ENCODE assay signal across 8 cellular contexts in the genomic region with DNA sequence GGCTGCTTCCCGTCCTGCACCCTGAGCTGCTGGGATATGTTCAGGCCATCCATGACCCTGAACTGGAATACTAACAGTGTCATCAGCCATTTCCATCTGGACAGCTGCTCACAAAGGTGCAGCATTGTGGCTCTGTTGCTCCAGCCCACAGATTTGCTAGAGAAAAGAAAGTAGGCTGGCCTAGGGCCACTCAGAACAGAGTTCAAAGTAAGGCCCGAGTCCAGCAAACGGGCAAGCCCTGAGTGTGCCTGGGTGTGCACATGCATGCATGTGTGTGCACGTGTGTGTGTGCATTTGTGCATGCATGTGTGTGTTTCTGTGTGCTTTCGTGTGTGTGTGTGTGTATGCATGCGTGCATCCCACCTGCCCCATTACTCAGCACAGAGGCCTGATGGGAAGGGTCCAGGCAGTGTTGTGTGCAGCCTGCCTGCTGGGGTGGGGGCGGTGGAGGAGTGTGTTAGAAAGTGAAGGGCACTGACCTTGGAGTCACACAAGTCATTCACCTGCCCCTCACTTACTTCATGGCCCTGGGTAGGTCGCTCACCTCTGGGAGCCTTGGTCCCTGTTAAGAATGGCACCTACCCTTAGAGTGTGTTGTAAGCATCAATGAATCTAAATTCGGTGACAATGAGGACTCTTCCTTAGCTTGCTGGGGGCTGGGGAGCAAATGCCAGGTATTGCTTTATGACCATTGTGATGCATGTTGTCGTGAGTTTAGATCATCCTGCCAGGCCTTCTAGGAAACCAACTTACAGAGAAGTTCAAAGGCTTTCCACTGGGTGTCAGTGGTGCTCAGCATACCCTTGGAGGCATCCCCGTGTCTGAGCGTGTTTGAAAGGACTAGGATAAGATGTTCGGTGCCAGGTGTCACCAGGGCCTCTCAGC. TPM values are rescaled to one million over a fixed set of nuclear protein-coding genes. Genes with fewer than 3 reads are reported as not detected.
DNase-seq lines count a peak whose midpoint lies in the region; ATAC-seq and TF ChIP-seq lines count a peak whose summit lies in the region.

No MANE protein-coding gene starts in this region.

- peak; percentile 85 for ATAC-seq in activated CD4-positive, alpha-beta T cell treated with anti-CD3 and anti-CD28 coated beads for 36 hours
- peak; percentile 52 for ATAC-seq in stimulated activated naive CD8-positive, alpha-beta T cell treated with anti-CD3 and anti-CD28 coated beads, Interleukin-15, Interleukin-2, amounts not matched to agents 100 U/mL and 50 U/mL, for 24 hours
- no peak for ATAC-seq in GM19397 (IDR thresholded peaks at IDR 0.05; ENCODE audit: unreplicated experiment)

- H3K9me3 ChIP-seq in PC-9 (ENCODE audit: insufficient read depth, low read depth) (no peaks in the 10 kb centered on the region), breast epithelium (peaks cover 0 to under 1% of the 10 kb centered on the region in 2 donors)

- no peaks in the 10 kb centered on the region for H3K4me1 Mint-ChIP-seq in activated CD4-positive, alpha-beta T cell treated with anti-CD3 and anti-CD28 coated beads for 36 hours

- CTCF ChIA-PET in activated CD4-positive, alpha-beta T cell treated with anti-CD3 and anti-CD28 coated beads for 36 hours (lab: Charles Lee): interaction anchor here (0.6 to 3.4 kb wide), 7 partner anchors 12 to 504 kb away, joined by 3 to 15 read pairs (median 4); no protein-coding TSS in a partner anchor
- CTCF ChIA-PET in PC-9 (lab: Charles Lee): no interaction called here

- no peak overlapping the region for H3K4me2 ChIP-seq in PC-9

- H2AFZ ChIP-seq in PC-9: no peak overlapping the region

- POLR2A ChIA-PET in activated CD4-positive, alpha-beta T cell treated with anti-CD3 and anti-CD28 coated beads for 36 hours (lab: Charles Lee): no interaction called here
- POLR2A ChIA-PET in PC-9 (lab: Charles Lee; ENCODE audit: unreplicated experiment): no interaction called here

- no peaks in the 10 kb centered on the region for H3K9me2 ChIP-seq in PC-9 (ENCODE audit: insufficient read depth)

- no peaks in the 10 kb centered on the region for H3K27me3 Mint-ChIP-seq in activated CD4-positive, alpha-beta T cell treated with anti-CD3 and anti-CD28 coated beads for 36 hours

- no peaks in the 10 kb centered on the region for H3F3A ChIP-seq in PC-9 (ENCODE audit: insufficient read depth, low read depth)

- H3K9me3 Mint-ChIP-seq in activated CD4-positive, alpha-beta T cell treated with anti-CD3 and anti-CD28 coated beads for 36 hours (ENCODE audit: low read depth): no peaks in the 10 kb centered on the region

- intact Hi-C loops in activated CD4-positive, alpha-beta T cell treated with anti-CD3 and anti-CD28 coated beads for 36 hours (cut with DNase I, micrococcal nuclease): loop anchor here (1.0 to 5.0 kb wide), 4 partner anchors 80 to 225 kb away; no protein-coding TSS in a partner anchor
- intact Hi-C loops in PC-9 (cut with micrococcal nuclease; ENCODE audit: unreplicated experiment) (loop anchor here (5.0 to 10.0 kb wide), 2 partner anchors 167 to 225 kb away; no protein-coding TSS in a partner anchor), breast epithelium (cut with DNase I; ENCODE audit: low total_unique reads) (no loop called here)

- H4K20me1 ChIP-seq in PC-9 (ENCODE audit: insufficient read depth): no peaks in the 10 kb centered on the region

- H3K27ac ChIP-seq in PC-9 (no peak overlapping the region), breast epithelium (no peak overlapping the region)

- peaks cover 54% of the 10 kb centered on the region for H3K27me3 ChIP-seq in PC-9 (ENCODE audit: insufficient read depth, low read depth)
- no peaks in the 10 kb centered on the region for H3K27me3 ChIP-seq in breast epithelium

- peak; percentile 63 for DNase-seq in activated CD4-positive, alpha-beta T cell treated with anti-CD3 and anti-CD28 coated beads for 36 hours
- no peak for DNase-seq in activated CD4-positive, alpha-beta T cell treated with anti-CD3 and anti-CD28 coated beads, Interleukin-2, amount 50 U/mL, for 4 hours
- peak; percentile 40 for DNase-seq in LoVo (ENCODE audit: low spot score)
- DNase-seq in PC-9: no peak
- no peak for DNase-seq in breast epithelium (ENCODE audit: low spot score in 2 of 2)
- peak; percentile 81 for DNase-seq in inferior parietal cortex (ENCODE audit: extremely low spot score)
- peak; percentile 29 for DNase-seq in stimulated activated naive CD8-positive, alpha-beta T cell treated with anti-CD3 and anti-CD28 coated beads, Interleukin-15, Interleukin-2, amounts not matched to agents 100 U/mL and 50 U/mL, for 24 hours

- H3K27ac Mint-ChIP-seq in activated CD4-positive, alpha-beta T cell treated with anti-CD3 and anti-CD28 coated beads for 36 hours: no peak overlapping the region

- no peak overlapping the region for H3K4me3 Mint-ChIP-seq in activated CD4-positive, alpha-beta T cell treated with anti-CD3 and anti-CD28 coated beads for 36 hours

- no TSS peak for BruUV-seq in PC-9 (replicated peaks; lab: Mats Ljungman, UMichigan)

- TF ChIP-seq CTCF in PC-9 (conservative IDR thresholded peaks at IDR 0.05) (peak; percentile 63), breast epithelium (IDR thresholded peaks at IDR 0.05) (peak in 2 of 3 donors; percentile 41 to 52)

- H3K4me3 ChIP-seq in PC-9 (no peak overlapping the region), breast epithelium (no peak overlapping the region)

- no peaks in the 10 kb centered on the region for H3K36me3 Mint-ChIP-seq in activated CD4-positive, alpha-beta T cell treated with anti-CD3 and anti-CD28 coated beads for 36 hours (ENCODE audit: low read depth)

- H3K4me1 ChIP-seq in PC-9 (replicated peaks; ENCODE audit: insufficient read depth) (no peaks in the 10 kb centered on the region), breast epithelium (no peaks in the 10 kb centered on the region)

- no peaks in the 10 kb centered on the region for H3K79me2 ChIP-seq in PC-9 (ENCODE audit: low read depth)

- H3K36me3 ChIP-seq in PC-9 (ENCODE audit: low read depth) (no peaks in the 10 kb centered on the region), breast epithelium (no peaks in the 10 kb centered on the region)

- TF ChIP-seq POLR2A in breast epithelium (IDR thresholded peaks at IDR 0.05): no peak

RNA-seq across cellular contexts. Expression of a gene that starts 53.2 kb away (rescaled TPM):
- total RNA-seq in activated CD4-positive, alpha-beta T cell treated with anti-CD3 and anti-CD28 coated beads for 36 hours: not detected
- total RNA-seq in PC-9 (2021) (not detected in 2 replicates), breast epithelium (1 to 10 TPM in 1 of 3 donors, under 1 TPM in 2; 0.32 to 1.2 (median 0.33) TPM)

Comparison
In these comparisons a context has a peak if more than half of its experiments do, and no peak if none do; other contexts are left out.
1. DNase-seq: peak in activated CD4-positive, alpha-beta T cell treated with anti-CD3 and anti-CD28 coated beads for 36 hours (single experiment), LoVo (single experiment), inferior parietal cortex (single experiment) and stimulated activated naive CD8-positive, alpha-beta T cell treated with anti-CD3 and anti-CD28 coated beads, Interleukin-15, Interleukin-2, amounts not matched to agents 100 U/mL and 50 U/mL, for 24 hours (single experiment); none in activated CD4-positive, alpha-beta T cell treated with anti-CD3 and anti-CD28 coated beads, Interleukin-2, amount 50 U/mL, for 4 hours (0 of 2), PC-9 (0 of 2) and breast epithelium (0 of 2).